1 cellular context compared by ENCODE assay signal in the genomic region with DNA sequence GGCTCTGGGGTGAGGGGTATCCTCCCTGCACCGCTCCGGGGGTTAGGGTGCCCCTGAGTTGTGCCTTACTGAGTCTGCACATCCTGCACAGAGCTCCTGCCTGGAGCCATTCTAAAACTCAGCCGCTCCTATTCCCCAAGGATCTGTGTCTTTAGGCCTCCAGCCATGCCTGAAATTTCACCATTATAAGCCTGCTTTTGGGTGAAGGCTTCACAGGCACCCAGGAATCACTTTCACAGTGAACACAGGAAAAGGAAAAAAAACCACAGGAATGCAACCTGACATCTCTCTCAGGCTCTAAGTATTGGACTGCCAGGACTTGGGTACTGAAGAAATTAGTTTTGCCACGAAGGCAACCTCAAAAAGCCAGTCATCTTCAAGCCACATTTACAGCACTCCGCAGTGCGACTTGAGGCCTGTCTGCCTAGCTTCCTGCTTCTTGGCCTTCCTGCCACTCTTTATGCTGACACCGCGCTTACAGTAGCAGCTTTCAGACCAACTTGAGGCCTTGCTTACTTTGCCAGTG.
TF ChIP-seq lines count a peak whose summit lies in the region.

No MANE protein-coding gene starts in this region.

TF ChIP-seq in H1, 55 proteins besides CTCF, POLR2A, EP300 and RAD21:
- TF ChIP-seq RNF2 (IDR thresholded peaks at IDR 0.05; ENCODE audit: borderline replicate concordance, low read depth, low read length, missing control alignments, poor library complexity, severe bottlenecking) (no peak), RXRA (IDR thresholded peaks at IDR 0.05; ENCODE audit: insufficient read depth, low read depth, low read length) (no peak), GABPA (IDR thresholded peaks at IDR 0.05; ENCODE audit: borderline replicate concordance, insufficient read depth, low read length) (no peak), SUZ12 (IDR thresholded peaks at IDR 0.05; ENCODE audit: low read length) (no peak), KDM5A (IDR thresholded peaks at IDR 0.05; ENCODE audit: low read length) (no peak), TCF12 (IDR thresholded peaks at IDR 0.05; ENCODE audit: low read depth, low read length) (no peak), MAFK (IDR thresholded peaks at IDR 0.05; ENCODE audit: low read depth, low read length) (no peak), SP1 (IDR thresholded peaks at IDR 0.05; ENCODE audit: low read depth, low read length) (no peak), CHD2 (IDR thresholded peaks at IDR 0.05; ENCODE audit: low read length) (no peak), RFX5 (IDR thresholded peaks at IDR 0.05; ENCODE audit: borderline replicate concordance, low read depth, low read length) (no peak), SP4 (IDR thresholded peaks at IDR 0.05; ENCODE audit: low read length) (no peak), TEAD4 (IDR thresholded peaks at IDR 0.05; ENCODE audit: low read depth, low read length) (no peak)
TF ChIP-seq in H1: peak in this region for 0.
